ENCODE assay signal across 31 cellular contexts in genomic region chr2:219723311-219723710, GRCh38.
"Had no signal": no experiment of that assay in that cellular context is flagged by ENCODE, and none has a peak within 500 bp of the region (broad histone marks: within the 10 kb centered on the region; RNA-seq: fewer than 3 reads in every experiment).

No MANE protein-coding gene starts in this region.

- H3K4me3 Mint-ChIP-seq: activated CD4-positive, alpha-beta memory T cell treated with anti-CD3 and anti-CD28 coated beads for 36 hours; activated CD4-positive, alpha-beta T cell treated with anti-CD3 and anti-CD28 coated beads for 36 hours; activated CD4-positive, alpha-beta T cell treated with anti-CD3 and anti-CD28 coated beads, Interleukin-2, amount 10 ng/mL, durations not matched to agents 24 days and 14 days; activated naive CD8-positive, alpha-beta T cell; activated T-cell treated with anti-CD3 and anti-CD28 coated beads, Interleukin-2, amount 50 U/mL, for 24 hours; activated T-cell treated with anti-CD3 and anti-CD28 coated beads, Interleukin-2, amount 50 U/mL, for 72 hours; central memory CD8-positive, alpha-beta T cell; dendritic cell treated with granulocyte-macrophage colony-stimulating factor and Interleukin-4, amounts not matched to agents 40 ng/mL and 50 ng/mL, for 4 days; effector memory CD8-positive, alpha-beta T cell; T-helper 17 cell; T-helper 2 cell treated with Interferon-gamma antibody and Interleukin-4, amounts not matched to agents 5 μg/mL and 100 μg/mL, for 36 hours had no signal

- H3K27ac Mint-ChIP-seq: activated CD4-positive, alpha-beta memory T cell treated with anti-CD3 and anti-CD28 coated beads for 36 hours; activated CD4-positive, alpha-beta T cell treated with anti-CD3 and anti-CD28 coated beads for 36 hours; activated CD4-positive, alpha-beta T cell treated with anti-CD3 and anti-CD28 coated beads, Interleukin-2, amount 10 ng/mL, durations not matched to agents 24 days and 14 days; activated naive CD8-positive, alpha-beta T cell; activated T-cell treated with anti-CD3 and anti-CD28 coated beads, Interleukin-2, amount 50 U/mL, for 24 hours; activated T-cell treated with anti-CD3 and anti-CD28 coated beads, Interleukin-2, amount 50 U/mL, for 72 hours; dendritic cell treated with granulocyte-macrophage colony-stimulating factor and Interleukin-4, amounts not matched to agents 40 ng/mL and 50 ng/mL, for 4 days; effector memory CD8-positive, alpha-beta T cell; T-helper 17 cell; T-helper 2 cell treated with Interferon-gamma antibody and Interleukin-4, amounts not matched to agents 5 μg/mL and 100 μg/mL, for 36 hours had no signal

- H3K9me3 Mint-ChIP-seq: activated CD4-positive, alpha-beta memory T cell treated with anti-CD3 and anti-CD28 coated beads for 36 hours; activated CD4-positive, alpha-beta T cell treated with anti-CD3 and anti-CD28 coated beads, Interleukin-2, amount 10 ng/mL, durations not matched to agents 24 days and 14 days; activated T-cell treated with anti-CD3 and anti-CD28 coated beads, Interleukin-2, amount 50 U/mL, for 24 hours; activated T-cell treated with anti-CD3 and anti-CD28 coated beads, Interleukin-2, amount 50 U/mL, for 72 hours; central memory CD8-positive, alpha-beta T cell; dendritic cell treated with granulocyte-macrophage colony-stimulating factor and Interleukin-4, amounts not matched to agents 40 ng/mL and 50 ng/mL, for 4 days; effector memory CD8-positive, alpha-beta T cell; T-helper 2 cell treated with Interferon-gamma antibody and Interleukin-4, amounts not matched to agents 5 μg/mL and 100 μg/mL, for 36 hours had no signal

- H3K4me1 Mint-ChIP-seq: activated CD4-positive, alpha-beta T cell treated with anti-CD3 and anti-CD28 coated beads for 36 hours; activated CD4-positive, alpha-beta T cell treated with anti-CD3 and anti-CD28 coated beads, Interleukin-2, amount 10 ng/mL, durations not matched to agents 24 days and 14 days; central memory CD8-positive, alpha-beta T cell; T-helper 17 cell had no signal

- H3K27me3 Mint-ChIP-seq: activated CD4-positive, alpha-beta T cell treated with anti-CD3 and anti-CD28 coated beads, Interleukin-2, amount 10 ng/mL, durations not matched to agents 24 days and 14 days had no signal

- H3K27ac ChIP-seq: brain microvascular endothelial cell, coronary artery, esophagus squamous epithelium, heart left ventricle had no signal

- H3K4me3 ChIP-seq: coronary artery, esophagus squamous epithelium, gastrocnemius medialis, heart left ventricle had no signal

- H3K4me1 ChIP-seq: esophagus squamous epithelium had no signal

- H3K36me3 Mint-ChIP-seq: activated CD4-positive, alpha-beta memory T cell treated with anti-CD3 and anti-CD28 coated beads for 36 hours; activated naive CD8-positive, alpha-beta T cell had no signal

- H3K9me3 ChIP-seq: esophagus squamous epithelium, gastrocnemius medialis, heart left ventricle had no signal

- H3K27me3 ChIP-seq: brain microvascular endothelial cell, esophagus squamous epithelium, gastrocnemius medialis, heart left ventricle had no signal

- DNase-seq: activated CD4-positive, alpha-beta memory T cell treated with anti-CD3 and anti-CD28 coated beads for 36 hours; activated CD4-positive, alpha-beta T cell treated with anti-CD3 and anti-CD28 coated beads for 36 hours; activated CD4-positive, alpha-beta T cell treated with anti-CD3 and anti-CD28 coated beads, Interleukin-2, amount 10 ng/mL, durations not matched to agents 24 days and 14 days; activated CD4-positive, CD25-positive, alpha-beta regulatory T cell; activated CD4-positive, CD25-positive, alpha-beta regulatory T cell treated with anti-CD3 and anti-CD28 coated beads, Interleukin-2, amount 50 U/mL, for 72 hours; activated CD8-positive, alpha-beta memory T cell treated with anti-CD3 and anti-CD28 coated beads, Interleukin-2, amount 50 U/mL, for 48 hours; activated gamma-delta T cell; activated naive CD4-positive, alpha-beta T cell; activated naive CD4-positive, alpha-beta T cell treated with anti-CD3 and anti-CD28 coated beads, Interleukin-2, amount 50 U/mL, for 16 hours; activated T-cell treated with anti-CD3 and anti-CD28 coated beads for 4 hours; activated T-cell treated with anti-CD3 and anti-CD28 coated beads, Interleukin-2, amount 50 U/mL, for 24 hours; activated T-cell treated with anti-CD3 and anti-CD28 coated beads, Interleukin-2, amount 50 U/mL, for 72 hours; amniotic stem cell; anterior cingulate cortex; brain microvascular endothelial cell; effector CD4-positive, alpha-beta T cell; effector memory CD8-positive, alpha-beta T cell; erythroblast; esophagus squamous epithelium; foreskin fibroblast; gastrocnemius medialis; glutamatergic neuron; heart left ventricle; T-helper 1 cell; T-helper 17 cell; T1000 had no signal

- H3K36me3 ChIP-seq: brain microvascular endothelial cell, esophagus squamous epithelium, gastrocnemius medialis, heart left ventricle had no signal

- ATAC-seq: activated CD4-positive, alpha-beta T cell treated with anti-CD3 and anti-CD28 coated beads for 36 hours; activated T-cell treated with anti-CD3 and anti-CD28 coated beads, Interleukin-2, amount 50 U/mL, for 72 hours; effector memory CD8-positive, alpha-beta T cell; gastrocnemius medialis; heart left ventricle; T-helper 17 cell had no signal
